In genomic region chr12:22662356-22662755, GRCh38 we compare ENCODE assay signal across 24 cellular contexts.
"Had no signal": no experiment of that assay in that cellular context is flagged by ENCODE, and none has a peak within 500 bp of the region (broad histone marks: within the 10 kb centered on the region; RNA-seq: fewer than 3 reads in every experiment).

No MANE protein-coding gene starts in this region.

- H3K27me3 ChIP-seq: ascending aorta, brain microvascular endothelial cell, dorsolateral prefrontal cortex had no signal

- H3K4me3 ChIP-seq: ascending aorta, coronary artery, dorsolateral prefrontal cortex had no signal

- H3K4me1 Mint-ChIP-seq: activated naive CD4-positive, alpha-beta T cell treated with anti-CD3 and anti-CD28 coated beads, Interleukin-2, amount 10 ng/mL, durations not matched to agents 7 days and 5 days had no signal

- H3K4me1 ChIP-seq: ascending aorta had no signal

- FAIRE-seq: bronchial epithelial cell had no signal

- H3K4me3 Mint-ChIP-seq: activated CD4-positive, alpha-beta T cell treated with anti-CD3 and anti-CD28 coated beads, Interleukin-2, amount 10 ng/mL, durations not matched to agents 7 days and 5 days; activated CD8-positive, alpha-beta T cell treated with anti-CD3 and anti-CD28 coated beads for 36 hours; activated naive CD4-positive, alpha-beta T cell treated with anti-CD3 and anti-CD28 coated beads, Interleukin-2, amount 10 ng/mL, durations not matched to agents 7 days and 5 days; activated naive CD8-positive, alpha-beta T cell treated with anti-CD3 and anti-CD28 coated beads, Interleukin-2, amount 10 ng/mL, durations not matched to agents 7 days and 5 days; central memory CD8-positive, alpha-beta T cell; dendritic cell treated with granulocyte-macrophage colony-stimulating factor and Interleukin-4, amounts not matched to agents 40 ng/mL and 50 ng/mL, for 4 days; endodermal cell had no signal

- ATAC-seq: activated CD8-positive, alpha-beta T cell treated with anti-CD3 and anti-CD28 coated beads for 36 hours; activated naive CD4-positive, alpha-beta T cell treated with anti-CD3 and anti-CD28 coated beads, Interleukin-2, amount 50 U/mL, for 72 hours; esophagus mucosa had no signal

- H3K27ac ChIP-seq: ascending aorta, brain microvascular endothelial cell, coronary artery, dorsolateral prefrontal cortex had no signal

- H3K36me3 ChIP-seq: brain microvascular endothelial cell had no signal

- H3K9me3 ChIP-seq: ascending aorta had no signal

- H3K27ac Mint-ChIP-seq: activated CD4-positive, alpha-beta T cell treated with anti-CD3 and anti-CD28 coated beads, Interleukin-2, amount 10 ng/mL, durations not matched to agents 7 days and 5 days; activated CD8-positive, alpha-beta T cell treated with anti-CD3 and anti-CD28 coated beads for 36 hours; activated naive CD4-positive, alpha-beta T cell treated with anti-CD3 and anti-CD28 coated beads, Interleukin-2, amount 10 ng/mL, durations not matched to agents 7 days and 5 days; activated naive CD4-positive, alpha-beta T cell treated with anti-CD3 and anti-CD28 coated beads, Interleukin-2, amount 50 U/mL, for 72 hours; activated naive CD8-positive, alpha-beta T cell treated with anti-CD3 and anti-CD28 coated beads, Interleukin-2, amount 10 ng/mL, durations not matched to agents 7 days and 5 days; dendritic cell treated with granulocyte-macrophage colony-stimulating factor and Interleukin-4, amounts not matched to agents 40 ng/mL and 50 ng/mL, for 4 days; endodermal cell had no signal

- H3K27me3 Mint-ChIP-seq: activated CD4-positive, alpha-beta T cell treated with anti-CD3 and anti-CD28 coated beads, Interleukin-2, amount 10 ng/mL, durations not matched to agents 7 days and 5 days; activated CD8-positive, alpha-beta T cell treated with anti-CD3 and anti-CD28 coated beads for 36 hours; activated naive CD4-positive, alpha-beta T cell treated with anti-CD3 and anti-CD28 coated beads, Interleukin-2, amount 10 ng/mL, durations not matched to agents 7 days and 5 days; activated naive CD8-positive, alpha-beta T cell treated with anti-CD3 and anti-CD28 coated beads, Interleukin-2, amount 10 ng/mL, durations not matched to agents 7 days and 5 days; central memory CD8-positive, alpha-beta T cell; dendritic cell treated with granulocyte-macrophage colony-stimulating factor and Interleukin-4, amounts not matched to agents 40 ng/mL and 50 ng/mL, for 4 days had no signal

- DNase-seq: activated CD4-positive, alpha-beta T cell treated with anti-CD3 and anti-CD28 coated beads for 1 hour; activated CD4-positive, alpha-beta T cell treated with anti-CD3 and anti-CD28 coated beads for 4 hours; activated CD4-positive, alpha-beta T cell treated with anti-CD3 and anti-CD28 coated beads, Interleukin-2, amount 10 ng/mL, durations not matched to agents 7 days and 5 days; activated CD4-positive, alpha-beta T cell treated with anti-CD3 and anti-CD28 coated beads, Interleukin-2, amount 50 U/mL, for 4 hours; activated CD8-positive, alpha-beta memory T cell treated with anti-CD3 and anti-CD28 coated beads for 24 hours; activated CD8-positive, alpha-beta T cell treated with anti-CD3 and anti-CD28 coated beads for 36 hours; activated gamma-delta T cell; activated naive CD4-positive, alpha-beta T cell; activated naive CD4-positive, alpha-beta T cell treated with anti-CD3 and anti-CD28 coated beads, Interleukin-2, amount 10 ng/mL, durations not matched to agents 7 days and 5 days; activated naive CD8-positive, alpha-beta T cell treated with anti-CD3 and anti-CD28 coated beads, Interleukin-2, amount 10 ng/mL, durations not matched to agents 7 days and 5 days; activated T-cell treated with anti-CD3 and anti-CD28 coated beads, Interleukin-2, amount 50 U/mL, for 48 hours; brain microvascular endothelial cell; dorsolateral prefrontal cortex; effector memory CD4-positive, alpha-beta T cell; endodermal cell; foreskin fibroblast; T-helper 2 cell had no signal

- H3K9me3 Mint-ChIP-seq: activated CD4-positive, alpha-beta T cell treated with anti-CD3 and anti-CD28 coated beads, Interleukin-2, amount 10 ng/mL, durations not matched to agents 7 days and 5 days; activated CD8-positive, alpha-beta T cell treated with anti-CD3 and anti-CD28 coated beads for 36 hours; activated naive CD4-positive, alpha-beta T cell treated with anti-CD3 and anti-CD28 coated beads, Interleukin-2, amount 10 ng/mL, durations not matched to agents 7 days and 5 days; activated naive CD4-positive, alpha-beta T cell treated with anti-CD3 and anti-CD28 coated beads, Interleukin-2, amount 50 U/mL, for 72 hours; activated naive CD8-positive, alpha-beta T cell treated with anti-CD3 and anti-CD28 coated beads, Interleukin-2, amount 10 ng/mL, durations not matched to agents 7 days and 5 days; central memory CD8-positive, alpha-beta T cell; dendritic cell treated with granulocyte-macrophage colony-stimulating factor and Interleukin-4, amounts not matched to agents 40 ng/mL and 50 ng/mL, for 4 days; endodermal cell had no signal
